Comparison of ENCODE assay signal across 1 cellular context in the genomic region with DNA sequence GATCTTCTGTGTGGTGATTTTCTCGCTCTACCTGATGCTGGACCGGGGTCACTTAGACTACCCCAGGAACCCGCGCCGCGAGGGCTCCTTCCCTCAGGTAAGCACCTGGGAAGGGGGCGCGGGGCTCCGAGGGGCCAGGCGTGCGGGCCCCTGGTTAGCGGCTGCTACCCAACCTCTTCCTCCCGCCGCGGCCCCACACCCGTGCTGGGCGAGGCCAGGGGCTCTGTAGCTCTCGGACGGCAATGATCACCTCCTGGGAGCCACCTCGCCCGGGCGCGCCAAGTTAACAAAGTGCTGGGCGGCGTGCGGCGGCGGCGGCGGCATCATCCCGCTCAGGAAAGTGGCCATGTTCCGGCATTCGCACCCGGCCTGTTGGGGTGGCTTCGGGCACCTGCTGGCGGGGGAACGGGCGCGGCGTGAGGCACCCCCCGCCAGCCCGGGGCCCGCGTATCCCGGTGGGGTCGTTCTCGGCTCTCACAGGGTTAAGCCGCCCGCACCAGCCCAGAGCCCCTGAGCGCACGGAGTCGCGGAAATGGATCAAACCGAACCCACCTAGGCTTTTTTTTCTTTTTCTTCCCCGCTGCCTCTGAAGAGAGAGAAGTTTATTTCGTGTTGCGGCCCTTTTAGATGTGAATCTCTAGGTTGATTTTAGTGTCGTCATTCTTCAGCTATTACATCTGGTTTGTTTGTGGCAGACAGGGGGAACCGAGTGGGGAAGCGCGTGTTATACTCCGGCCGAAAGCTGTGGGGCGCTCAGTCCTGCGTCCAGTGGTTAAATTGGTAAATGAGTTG.
TF ChIP-seq lines count a peak whose summit lies in the region.

No MANE protein-coding gene starts in this region.

TF ChIP-seq in HEK293, 187 proteins besides CTCF, POLR2A, EP300 and RAD21 (continued from another document):
- TF ChIP-seq, protein P1, sequence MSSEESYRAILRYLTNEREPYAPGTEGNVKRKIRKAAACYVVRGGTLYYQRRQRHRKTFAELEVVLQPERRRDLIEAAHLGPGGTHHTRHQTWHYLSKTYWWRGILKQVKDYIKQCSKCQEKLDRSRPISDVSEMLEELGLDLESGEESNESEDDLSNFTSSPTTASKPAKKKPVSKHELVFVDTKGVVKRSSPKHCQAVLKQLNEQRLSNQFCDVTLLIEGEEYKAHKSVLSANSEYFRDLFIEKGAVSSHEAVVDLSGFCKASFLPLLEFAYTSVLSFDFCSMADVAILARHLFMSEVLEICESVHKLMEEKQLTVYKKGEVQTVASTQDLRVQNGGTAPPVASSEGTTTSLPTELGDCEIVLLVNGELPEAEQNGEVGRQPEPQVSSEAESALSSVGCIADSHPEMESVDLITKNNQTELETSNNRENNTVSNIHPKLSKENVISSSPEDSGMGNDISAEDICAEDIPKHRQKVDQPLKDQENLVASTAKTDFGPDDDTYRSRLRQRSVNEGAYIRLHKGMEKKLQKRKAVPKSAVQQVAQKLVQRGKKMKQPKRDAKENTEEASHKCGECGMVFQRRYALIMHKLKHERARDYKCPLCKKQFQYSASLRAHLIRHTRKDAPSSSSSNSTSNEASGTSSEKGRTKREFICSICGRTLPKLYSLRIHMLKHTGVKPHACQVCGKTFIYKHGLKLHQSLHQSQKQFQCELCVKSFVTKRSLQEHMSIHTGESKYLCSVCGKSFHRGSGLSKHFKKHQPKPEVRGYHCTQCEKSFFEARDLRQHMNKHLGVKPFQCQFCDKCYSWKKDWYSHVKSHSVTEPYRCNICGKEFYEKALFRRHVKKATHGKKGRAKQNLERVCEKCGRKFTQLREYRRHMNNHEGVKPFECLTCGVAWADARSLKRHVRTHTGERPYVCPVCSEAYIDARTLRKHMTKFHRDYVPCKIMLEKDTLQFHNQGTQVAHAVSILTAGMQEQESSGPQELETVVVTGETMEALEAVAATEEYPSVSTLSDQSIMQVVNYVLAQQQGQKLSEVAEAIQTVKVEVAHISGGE (tag by site-specific recombination; conservative IDR thresholded peaks at IDR 0.05; ENCODE audit: low read depth), result peak; percentile 66
- no peak for TF ChIP-seq KLF7 (tag by site-specific recombination; IDR thresholded peaks at IDR 0.05; ENCODE audit: borderline replicate concordance)
- no peak for TF ChIP-seq ZNF624 (tag by site-specific recombination; IDR thresholded peaks at IDR 0.05)
- TF ChIP-seq, protein P2, sequence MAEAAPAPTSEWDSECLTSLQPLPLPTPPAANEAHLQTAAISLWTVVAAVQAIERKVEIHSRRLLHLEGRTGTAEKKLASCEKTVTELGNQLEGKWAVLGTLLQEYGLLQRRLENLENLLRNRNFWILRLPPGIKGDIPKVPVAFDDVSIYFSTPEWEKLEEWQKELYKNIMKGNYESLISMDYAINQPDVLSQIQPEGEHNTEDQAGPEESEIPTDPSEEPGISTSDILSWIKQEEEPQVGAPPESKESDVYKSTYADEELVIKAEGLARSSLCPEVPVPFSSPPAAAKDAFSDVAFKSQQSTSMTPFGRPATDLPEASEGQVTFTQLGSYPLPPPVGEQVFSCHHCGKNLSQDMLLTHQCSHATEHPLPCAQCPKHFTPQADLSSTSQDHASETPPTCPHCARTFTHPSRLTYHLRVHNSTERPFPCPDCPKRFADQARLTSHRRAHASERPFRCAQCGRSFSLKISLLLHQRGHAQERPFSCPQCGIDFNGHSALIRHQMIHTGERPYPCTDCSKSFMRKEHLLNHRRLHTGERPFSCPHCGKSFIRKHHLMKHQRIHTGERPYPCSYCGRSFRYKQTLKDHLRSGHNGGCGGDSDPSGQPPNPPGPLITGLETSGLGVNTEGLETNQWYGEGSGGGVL (tag by site-specific recombination; IDR thresholded peaks at IDR 0.05), result peak; percentile 22; the same call in 1 of the 2 replicates
- no peak for TF ChIP-seq ZNF510 (tag by site-specific recombination; IDR thresholded peaks at IDR 0.05; ENCODE audit: insufficient replicate concordance)
- 0 out of 2 replicates have a peak, but pooled peaks have one; percentile 55 for TF ChIP-seq ZSCAN30 (tag by site-specific recombination; IDR thresholded peaks at IDR 0.05)
- peak; percentile 97 for TF ChIP-seq GLIS2 (tag by site-specific recombination; IDR thresholded peaks at IDR 0.05)
- TF ChIP-seq, protein P3, sequence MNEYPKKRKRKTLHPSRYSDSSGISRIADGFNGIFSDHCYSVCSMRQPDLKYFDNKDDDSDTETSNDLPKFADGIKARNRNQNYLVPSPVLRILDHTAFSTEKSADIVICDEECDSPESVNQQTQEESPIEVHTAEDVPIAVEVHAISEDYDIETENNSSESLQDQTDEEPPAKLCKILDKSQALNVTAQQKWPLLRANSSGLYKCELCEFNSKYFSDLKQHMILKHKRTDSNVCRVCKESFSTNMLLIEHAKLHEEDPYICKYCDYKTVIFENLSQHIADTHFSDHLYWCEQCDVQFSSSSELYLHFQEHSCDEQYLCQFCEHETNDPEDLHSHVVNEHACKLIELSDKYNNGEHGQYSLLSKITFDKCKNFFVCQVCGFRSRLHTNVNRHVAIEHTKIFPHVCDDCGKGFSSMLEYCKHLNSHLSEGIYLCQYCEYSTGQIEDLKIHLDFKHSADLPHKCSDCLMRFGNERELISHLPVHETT (tag by site-specific recombination; IDR thresholded peaks at IDR 0.05), result no peak
- no peak for TF ChIP-seq ZNF670 (tag by site-specific recombination; IDR thresholded peaks at IDR 0.05; ENCODE audit: low read depth)
- TF ChIP-seq ZNF433 (tag by site-specific recombination; IDR thresholded peaks at IDR 0.05; ENCODE audit: low read depth), result no peak
- no peak for TF ChIP-seq ZNF248 (tag by site-specific recombination; IDR thresholded peaks at IDR 0.05)
- TF ChIP-seq ZBTB20 (tag by site-specific recombination; IDR thresholded peaks at IDR 0.05), result peak; percentile 66; the same call in 1 of the 2 replicates
- no peak for TF ChIP-seq ZNF621 (tag by site-specific recombination; IDR thresholded peaks at IDR 0.05)
- no peak for TF ChIP-seq ZNF585B (tag by site-specific recombination; IDR thresholded peaks at IDR 0.05)
- TF ChIP-seq, protein P4, sequence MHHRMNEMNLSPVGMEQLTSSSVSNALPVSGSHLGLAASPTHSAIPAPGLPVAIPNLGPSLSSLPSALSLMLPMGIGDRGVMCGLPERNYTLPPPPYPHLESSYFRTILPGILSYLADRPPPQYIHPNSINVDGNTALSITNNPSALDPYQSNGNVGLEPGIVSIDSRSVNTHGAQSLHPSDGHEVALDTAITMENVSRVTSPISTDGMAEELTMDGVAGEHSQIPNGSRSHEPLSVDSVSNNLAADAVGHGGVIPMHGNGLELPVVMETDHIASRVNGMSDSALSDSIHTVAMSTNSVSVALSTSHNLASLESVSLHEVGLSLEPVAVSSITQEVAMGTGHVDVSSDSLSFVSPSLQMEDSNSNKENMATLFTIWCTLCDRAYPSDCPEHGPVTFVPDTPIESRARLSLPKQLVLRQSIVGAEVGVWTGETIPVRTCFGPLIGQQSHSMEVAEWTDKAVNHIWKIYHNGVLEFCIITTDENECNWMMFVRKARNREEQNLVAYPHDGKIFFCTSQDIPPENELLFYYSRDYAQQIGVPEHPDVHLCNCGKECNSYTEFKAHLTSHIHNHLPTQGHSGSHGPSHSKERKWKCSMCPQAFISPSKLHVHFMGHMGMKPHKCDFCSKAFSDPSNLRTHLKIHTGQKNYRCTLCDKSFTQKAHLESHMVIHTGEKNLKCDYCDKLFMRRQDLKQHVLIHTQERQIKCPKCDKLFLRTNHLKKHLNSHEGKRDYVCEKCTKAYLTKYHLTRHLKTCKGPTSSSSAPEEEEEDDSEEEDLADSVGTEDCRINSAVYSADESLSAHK (tag by site-specific recombination; IDR thresholded peaks at IDR 0.05), result no peak
- no peak for TF ChIP-seq ZNF785 (tag by site-specific recombination; IDR thresholded peaks at IDR 0.05)
- TF ChIP-seq ZNF600 (tag by site-specific recombination; IDR thresholded peaks at IDR 0.05), result 0 out of 2 replicates have a peak, but pooled peaks have one; percentile 30
- TF ChIP-seq, protein P5, sequence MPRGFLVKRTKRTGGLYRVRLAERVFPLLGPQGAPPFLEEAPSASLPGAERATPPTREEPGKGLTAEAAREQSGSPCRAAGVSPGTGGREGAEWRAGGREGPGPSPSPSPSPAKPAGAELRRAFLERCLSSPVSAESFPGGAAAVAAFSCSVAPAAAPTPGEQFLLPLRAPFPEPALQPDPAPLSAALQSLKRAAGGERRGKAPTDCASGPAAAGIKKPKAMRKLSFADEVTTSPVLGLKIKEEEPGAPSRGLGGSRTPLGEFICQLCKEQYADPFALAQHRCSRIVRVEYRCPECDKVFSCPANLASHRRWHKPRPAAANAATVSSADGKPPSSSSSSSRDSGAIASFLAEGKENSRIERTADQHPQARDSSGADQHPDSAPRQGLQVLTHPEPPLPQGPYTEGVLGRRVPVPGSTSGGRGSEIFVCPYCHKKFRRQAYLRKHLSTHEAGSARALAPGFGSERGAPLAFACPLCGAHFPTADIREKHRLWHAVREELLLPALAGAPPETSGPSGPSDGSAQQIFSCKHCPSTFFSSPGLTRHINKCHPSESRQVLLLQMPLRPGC (tag by site-specific recombination; IDR thresholded peaks at IDR 0.05), result no peak
- TF ChIP-seq, protein P6, sequence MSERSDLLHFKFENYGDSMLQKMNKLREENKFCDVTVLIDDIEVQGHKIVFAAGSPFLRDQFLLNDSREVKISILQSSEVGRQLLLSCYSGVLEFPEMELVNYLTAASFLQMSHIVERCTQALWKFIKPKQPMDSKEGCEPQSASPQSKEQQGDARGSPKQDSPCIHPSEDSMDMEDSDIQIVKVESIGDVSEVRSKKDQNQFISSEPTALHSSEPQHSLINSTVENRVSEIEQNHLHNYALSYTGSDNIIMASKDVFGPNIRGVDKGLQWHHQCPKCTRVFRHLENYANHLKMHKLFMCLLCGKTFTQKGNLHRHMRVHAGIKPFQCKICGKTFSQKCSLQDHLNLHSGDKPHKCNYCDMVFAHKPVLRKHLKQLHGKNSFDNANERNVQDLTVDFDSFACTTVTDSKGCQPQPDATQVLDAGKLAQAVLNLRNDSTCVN (tag by site-specific recombination; optimal IDR thresholded peaks at IDR 0.05), result peak; percentile 48
- TF ChIP-seq YY1 (tag by site-specific recombination; IDR thresholded peaks at IDR 0.05), result peak; percentile 48; the same call in 1 of the 2 replicates
- TF ChIP-seq, protein P7, sequence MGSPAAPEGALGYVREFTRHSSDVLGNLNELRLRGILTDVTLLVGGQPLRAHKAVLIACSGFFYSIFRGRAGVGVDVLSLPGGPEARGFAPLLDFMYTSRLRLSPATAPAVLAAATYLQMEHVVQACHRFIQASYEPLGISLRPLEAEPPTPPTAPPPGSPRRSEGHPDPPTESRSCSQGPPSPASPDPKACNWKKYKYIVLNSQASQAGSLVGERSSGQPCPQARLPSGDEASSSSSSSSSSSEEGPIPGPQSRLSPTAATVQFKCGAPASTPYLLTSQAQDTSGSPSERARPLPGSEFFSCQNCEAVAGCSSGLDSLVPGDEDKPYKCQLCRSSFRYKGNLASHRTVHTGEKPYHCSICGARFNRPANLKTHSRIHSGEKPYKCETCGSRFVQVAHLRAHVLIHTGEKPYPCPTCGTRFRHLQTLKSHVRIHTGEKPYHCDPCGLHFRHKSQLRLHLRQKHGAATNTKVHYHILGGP (tag by site-specific recombination; IDR thresholded peaks at IDR 0.05), result 0 out of 2 replicates have a peak, but pooled peaks have one; percentile 5
TF ChIP-seq in HEK293: peak in this region for 32.
